21 cellular contexts compared by ENCODE assay signal in the genomic region with DNA sequence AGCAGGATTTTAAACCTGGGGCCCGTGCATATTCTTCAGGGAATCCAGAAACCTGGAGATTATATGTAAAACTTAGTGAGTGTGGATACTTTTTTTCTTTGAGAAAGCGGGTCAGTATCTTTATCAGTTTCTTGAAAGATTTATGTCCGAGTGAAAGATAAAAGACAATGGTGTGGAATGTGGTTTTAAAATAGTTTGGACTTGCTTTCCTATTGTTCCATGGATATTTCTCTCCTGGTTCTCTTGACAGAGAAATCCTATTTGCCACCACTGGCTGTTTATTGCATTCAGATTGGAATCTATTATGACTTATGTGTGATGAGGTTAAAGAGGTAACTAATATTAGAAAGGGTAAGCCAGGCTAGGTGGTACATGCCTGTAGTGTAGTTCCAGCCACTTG. TPM values are rescaled to one million over a fixed set of nuclear protein-coding genes. Genes with fewer than 3 reads are reported as not detected.
DNase-seq lines count a peak whose midpoint lies in the region; ATAC-seq, FAIRE-seq and TF ChIP-seq lines count a peak whose summit lies in the region.
"Had no signal": no experiment of that assay in that cellular context is flagged by ENCODE, and none has a peak within 500 bp of the region (broad histone marks: within the 10 kb centered on the region; RNA-seq: fewer than 3 reads in every experiment).

No MANE protein-coding gene starts in this region.

- no peak overlapping the region for H3K4ac ChIP-seq in IMR-90 (ENCODE audit: low read depth, low read length)

- peak overlapping the region in 2 of 3 experiments; percentile 43 to 66 for H3K27ac Mint-ChIP-seq in nephron

- peak overlapping the region; percentile 27; the same call in 1 of the 2 replicates for H3K23ac ChIP-seq in IMR-90 (ENCODE audit: low read depth, low read length)

- no peak overlapping the region for H4K8ac ChIP-seq in IMR-90 (ENCODE audit: low read depth in 2 of 2, low read length in 2 of 2)

- no peaks in the 10 kb centered on the region for H3K9me2 ChIP-seq in Karpas-422 (replicated peaks; ENCODE audit: insufficient read depth, low read length)

- intact Hi-C loops in IMR-90 (cut with micrococcal nuclease): loop anchor here (5.0 kb wide), 1 partner anchor 45 kb away; no protein-coding TSS in a partner anchor

- dilution Hi-C loops in IMR-90 (cut with HindIII; ENCODE audit: low sequenced_read_pairs, unreplicated experiment): no loop called here

- H4K91ac ChIP-seq in IMR-90 (ENCODE audit: insufficient read depth, low read depth, low read length): no peak overlapping the region

- no peak for TF ChIP-seq EP300 in tibial nerve (IDR thresholded peaks at IDR 0.05)

- H3K27ac ChIP-seq in IMR-90 (ENCODE audit: insufficient read depth, low read length): no peak overlapping the region
- no peak overlapping the region for H3K27ac ChIP-seq in tibial nerve
- H3K27ac ChIP-seq in Karpas-422 (ENCODE audit: low read length): no peak overlapping the region
- H3K27ac ChIP-seq: HL-60 had no signal

- H3K9ac ChIP-seq in IMR-90 (ENCODE audit: low read depth, low read length): no peak overlapping the region
- no peak overlapping the region for H3K9ac ChIP-seq in Karpas-422 (ENCODE audit: low read length)

- H2BK120ac ChIP-seq in IMR-90 (ENCODE audit: low read depth, low read length): no peak overlapping the region

- TF ChIP-seq RAD21 in IMR-90 (IDR thresholded peaks at IDR 0.05; ENCODE audit: low read length): no peak

- H3K14ac ChIP-seq in IMR-90 (replicated peaks; ENCODE audit: low read depth, low read length): no peak overlapping the region

- BruUV-seq in IMR-90 (replicated peaks; lab: Mats Ljungman, UMichigan): no TSS peak

- H3K27me3 ChIP-seq in IMR-90 (ENCODE audit: control insufficient read depth, insufficient read depth, low read length) (no peaks in the 10 kb centered on the region), tibial nerve (no peaks in the 10 kb centered on the region), Karpas-422 (ENCODE audit: low read length) (no peaks in the 10 kb centered on the region)
- H3K27me3 ChIP-seq: MG63 had no signal

- H4K20me1 ChIP-seq in IMR-90 (ENCODE audit: insufficient read depth, low read length) (peaks cover 36% of the 10 kb centered on the region), Karpas-422 (ENCODE audit: insufficient read depth, low read depth, low read length) (peaks cover 6% of the 10 kb centered on the region; the same call in 1 of the 2 replicates)

- POLR2A ChIA-PET in IMR-90 (lab: Charles Lee; ENCODE audit: unreplicated experiment): no interaction called here

- no peak for TF ChIP-seq CTCF in IMR-90 (conservative IDR thresholded peaks at IDR 0.05; ENCODE audit: low read depth, low read length)
- no peak for TF ChIP-seq CTCF in nephron (IDR thresholded peaks at IDR 0.05; ENCODE audit: unreplicated experiment in 3 of 3)
- TF ChIP-seq CTCF in tibial nerve (IDR thresholded peaks at IDR 0.05): no peak

- peaks cover 100% of the 10 kb centered on the region for H3K79me2 ChIP-seq in Karpas-422 (ENCODE audit: low read length)

- H3K9me3 ChIP-seq in IMR-90 (ENCODE audit: control insufficient read depth, insufficient read depth, low read length) (no peaks in the 10 kb centered on the region), tibial nerve (no peaks in the 10 kb centered on the region), Karpas-422 (ENCODE audit: low read length) (no peaks in the 10 kb centered on the region)
- H3K9me3 ChIP-seq: Caco-2, MG63 had no signal

- H2AK9ac ChIP-seq in IMR-90 (replicated peaks; ENCODE audit: low read depth, low read length, poor library complexity): no peak overlapping the region

- no peak overlapping the region for H2AFZ ChIP-seq in IMR-90 (replicated peaks; ENCODE audit: low read length, poor library complexity)
- no peak overlapping the region for H2AFZ ChIP-seq in Karpas-422 (ENCODE audit: low read length)

- no peaks in the 10 kb centered on the region for H3K9me3 Mint-ChIP-seq in nephron
- H3K9me3 Mint-ChIP-seq: CD4-positive, CD25-positive, alpha-beta regulatory T cell had no signal

- in situ Hi-C loops in IMR-90 (cut with MboI; ENCODE audit: low sequenced_read_pairs): no loop called here

- H3K4me3 Mint-ChIP-seq in nephron: no peak overlapping the region
- H3K4me3 Mint-ChIP-seq: CD4-positive, CD25-positive, alpha-beta regulatory T cell had no signal

- no peak for ATAC-seq in IMR-90 (ENCODE audit: low read depth)

- peak overlapping the region; percentile 1 for H2BK5ac ChIP-seq in IMR-90 (ENCODE audit: low read depth, low read length, poor library complexity, severe bottlenecking)

- TF ChIP-seq POLR2A in GM12892 (IDR thresholded peaks at IDR 0.05; ENCODE audit: low read depth, low read length): no peak
- TF ChIP-seq POLR2A in IMR-90 (IDR thresholded peaks at IDR 0.05; ENCODE audit: low read depth, low read length): no peak
- no peak for TF ChIP-seq POLR2A in tibial nerve (IDR thresholded peaks at IDR 0.05)

- no peak overlapping the region for H4K5ac ChIP-seq in IMR-90 (ENCODE audit: low read depth, low read length)

- no peak overlapping the region for H3K56ac ChIP-seq in IMR-90 (ENCODE audit: extremely low read depth, insufficient read depth, low read length)

- H2BK20ac ChIP-seq in IMR-90 (ENCODE audit: low read depth, low read length): no peak overlapping the region

- H3K79me1 ChIP-seq in IMR-90 (ENCODE audit: low read depth in 1 of 2, low read length in 2 of 2): peaks cover 36 to 65% of the 10 kb centered on the region in 2 experiments

- H3K36me3 ChIP-seq in IMR-90 (ENCODE audit: control insufficient read depth, insufficient read depth, low read length) (peaks cover 2% of the 10 kb centered on the region; the same call in 1 of the 2 replicates), tibial nerve (no peaks in the 10 kb centered on the region), Karpas-422 (ENCODE audit: insufficient read depth, low read length) (peaks cover 18% of the 10 kb centered on the region; the same call in 1 of the 2 replicates)
- H3K36me3 ChIP-seq: MG63 had no signal

- H3K4me2 ChIP-seq in IMR-90 (ENCODE audit: low read depth, low read length): no peak overlapping the region
- no peak overlapping the region for H3K4me2 ChIP-seq in Karpas-422 (ENCODE audit: low read depth, low read length, poor library complexity, severe bottlenecking)

- CTCF ChIA-PET in IMR-90 (lab: Yijun Ruan, JAX): no interaction called here

- H3K27me3 Mint-ChIP-seq in nephron (ENCODE audit: low read depth): no peaks in the 10 kb centered on the region
- H3K27me3 Mint-ChIP-seq: CD4-positive, CD25-positive, alpha-beta regulatory T cell had no signal

- whole genome bisulfite sequencing in IMR-90 (ENCODE audit: extremely low coverage in 2 of 2, insufficient read length in 1 of 2), 2 experiments: no CpG with 5 or more reads among the region's 3 CpGs
- WGBS in tibial nerve, 2 donors: 82 to 89% methylated on average over 3 of the region's 3 CpGs

- H3K4me1 ChIP-seq in IMR-90 (ENCODE audit: control insufficient read depth, insufficient read depth, low read length): peaks cover 12% of the 10 kb centered on the region
- H3K4me1 ChIP-seq in tibial nerve: peaks cover 0 to 44% (median 7%) of the 10 kb centered on the region in 4 donors
- peaks cover 59% of the 10 kb centered on the region for H3K4me1 ChIP-seq in Karpas-422 (ENCODE audit: low read length)

- H2AK5ac ChIP-seq in IMR-90 (ENCODE audit: low read depth, low read length): peak overlapping the region; percentile 61; the same call in 1 of the 2 replicates

- FAIRE-seq in GM12892 (lab: Jason Lieb, UNC): peak; percentile 50
- FAIRE-seq: GM19239 had no signal

- no peak for DNase-seq in GM12892 (ENCODE audit: insufficient read length)
- no peak for DNase-seq in IMR-90
- peak; percentile 21 for DNase-seq in dermis blood vessel endothelial cell
- no peak for DNase-seq in HPDE6-E6E7 (ENCODE audit: extremely low spot score)
- DNase-seq in tibial nerve (ENCODE audit: low spot score in 2 of 2): no peak
- no peak for DNase-seq in Karpas-422
- DNase-seq: ACHN; CD4-positive, CD25-positive, alpha-beta regulatory T cell; EL; HCEC 1CT; KG1; MG63; NCI-H1092; NCI-H146; NCI-H2081 treated with DMSO at 0.1 percent for 48 hours; NCI-H69; SHP77 treated with DMSO at 0.1 percent for 48 hours had no signal

- H3K4me3 ChIP-seq in IMR-90 (ENCODE audit: insufficient read depth, low read depth, low read length) (no peak overlapping the region), tibial nerve (no peak overlapping the region), Karpas-422 (ENCODE audit: low read length) (no peak overlapping the region)
- H3K4me3 ChIP-seq: MG63 had no signal

- peaks cover 7% of the 10 kb centered on the region for H3K9me1 ChIP-seq in IMR-90 (ENCODE audit: insufficient read depth, low read length)

- H3K18ac ChIP-seq in IMR-90 (ENCODE audit: low read depth, low read length): no peak overlapping the region

- H2BK15ac ChIP-seq in IMR-90 (ENCODE audit: low read depth, low read length): no peak overlapping the region

- peaks cover 32% of the 10 kb centered on the region for H3K4me1 Mint-ChIP-seq in nephron

- peaks cover 9% of the 10 kb centered on the region for H3K36me3 Mint-ChIP-seq in nephron (ENCODE audit: low read depth)

TF ChIP-seq in IMR-90, 13 proteins besides CTCF, POLR2A, EP300 and RAD21:
- no peak for TF ChIP-seq SMC3 (IDR thresholded peaks at IDR 0.05; ENCODE audit: low read depth, low read length)
TF ChIP-seq in IMR-90: peak in this region for 0.

RNA-seq across cellular contexts. Expression of gene KTN1, which starts 27.4 kb away (rescaled TPM):
- polyA plus RNA-seq in GM12892 (2012; ENCODE audit: missing spikeins): 74.8 TPM
- total RNA-seq in IMR-90 (2012; rRNA removed): 57.2 and 149 TPM in 2 replicates
- polyA plus RNA-seq in IMR-90 (2012; rRNA removed): 36.9 and 42.1 TPM in 2 replicates
- 3.5 and 4.0 TPM in 2 replicates for polyA plus RNA-seq in IMR-90 (2012; cell fraction: cytosol; rRNA removed)
- 3.2 and 30.4 TPM in 2 replicates for polyA plus RNA-seq in IMR-90 (2012; cell fraction: nucleus; rRNA removed; ENCODE audit: low replicate concordance)
- 193 and 339 TPM in 2 replicates for total RNA-seq in dermis blood vessel endothelial cell
- 100 to 1,000 TPM; 130 to 176 (median 150) TPM for total RNA-seq in tibial nerve
- 150 and 212 TPM in 2 replicates for total RNA-seq in Karpas-422 (2014; rRNA removed; shearing (Covaris generic); ENCODE audit: low replicate concordance)
